In genomic region chr5:91382530-91383026, GRCh38 we compare ENCODE assay signal across 7 cellular contexts. TPM values are rescaled to one million over a fixed set of nuclear protein-coding genes. Genes with fewer than 3 reads are reported as not detected.
DNase-seq lines count a peak whose midpoint lies in the region; ATAC-seq and TF ChIP-seq lines count a peak whose summit lies in the region.

No MANE protein-coding gene starts in this region.

- no peak for ATAC-seq in naive B cell (ENCODE audit: low read depth in 2 of 2)
- ATAC-seq in HG02885 (IDR thresholded peaks at IDR 0.05; ENCODE audit: poor library complexity, unreplicated experiment): no peak

- H3K4me3 Mint-ChIP-seq in naive B cell: peak overlapping the region; percentile 93 to 99 (median 98)

- H3K27ac Mint-ChIP-seq in naive B cell: peak overlapping the region; percentile 53 to 99 (median 98)

- TF ChIP-seq POLR2A in vagina (IDR thresholded peaks at IDR 0.05): no peak

- no peaks in the 10 kb centered on the region for H3K9me3 Mint-ChIP-seq in naive B cell

- intact Hi-C loops in vagina (cut with DNase I): loop anchor here (5.0 to 10.0 kb wide), 4 partner anchors 100 to 448 kb away; no protein-coding TSS in a partner anchor

- no peaks in the 10 kb centered on the region for H3K9me3 ChIP-seq in vagina

- TF ChIP-seq CTCF in GM12865 (IDR thresholded peaks at IDR 0.05; ENCODE audit: insufficient read depth, low read depth, low read length, missing control alignments) (no peak), epithelial cell of proximal tubule (conservative IDR thresholded peaks at IDR 0.05; ENCODE audit: low read depth, low read length) (no peak), vagina (IDR thresholded peaks at IDR 0.05) (no peak)

- H3K36me3 ChIP-seq in vagina: peaks cover 0 to 8% of the 10 kb centered on the region in 2 donors

- H3K36me3 Mint-ChIP-seq in naive B cell: peaks cover 0 to 10% of the 10 kb centered on the region in 2 donors

- H3K4me3 ChIP-seq in GM12865 (ENCODE audit: low read depth, low read length) (peak overlapping the region; percentile 83), epithelial cell of proximal tubule (ENCODE audit: low read depth, low read length) (peak overlapping the region; percentile 90), vagina (peak overlapping the region; percentile 62 to 83)

- H3K27me3 ChIP-seq in vagina: no peaks in the 10 kb centered on the region

- H3K27me3 Mint-ChIP-seq in naive B cell: no peaks in the 10 kb centered on the region

- peak overlapping the region; percentile 100 for H3K27ac ChIP-seq in vagina

- DNase-seq in GM12865 (ENCODE audit: low read depth): peak; percentile 64
- peak; percentile 1 for DNase-seq in NCI-H187 treated with DMSO at 0.1 percent for 48 hours (lab: John Stamatoyannopoulos, UW)
- peak; percentile 36 for DNase-seq in activated CD4-positive, alpha-beta T cell treated with anti-CD3 and anti-CD28 coated beads for 48 hours
- DNase-seq in epithelial cell of proximal tubule (ENCODE audit: low read depth): no peak
- DNase-seq in naive B cell: peak; percentile 12
- no peak for DNase-seq in vagina (ENCODE audit: extremely low spot score in 2 of 2)

- H3K4me1 ChIP-seq in vagina: peaks cover 23% of the 10 kb centered on the region

- H3K4me1 Mint-ChIP-seq in naive B cell: peaks cover 21 to 24% (median 21%) of the 10 kb centered on the region in 3 donors

RNA-seq across cellular contexts. Expression of gene ARRDC3, which starts 0.5 kb away (rescaled TPM):
- total RNA-seq in epithelial cell of proximal tubule (21.5 and 34.2 TPM in 2 replicates), vagina (26.3 TPM)
- 100 to 1,000 TPM in 3 of 6 donors, 10 to 100 TPM in 3; 89.2 to 201 (median 112) TPM for polyA plus RNA-seq in naive B cell (ENCODE audit: low read depth in 6 of 6)

Comparison
In these comparisons a context has a peak if more than half of its experiments do, and no peak if none do; other contexts are left out.
1. DNase-seq: peak in GM12865 (single experiment), NCI-H187 treated with DMSO at 0.1 percent for 48 hours (single experiment), activated CD4-positive, alpha-beta T cell treated with anti-CD3 and anti-CD28 coated beads for 48 hours (single experiment) and naive B cell (single experiment); none in epithelial cell of proximal tubule (single experiment) and vagina (0 of 2).
2. Peak in every context shown above with its lines, with median percentiles within 50 percentile points of each other: H3K4me3 ChIP-seq.